ENCODE assay signal across 9 cellular contexts in genomic region chr15:66763186-66764066, GRCh38.
DNase-seq lines count a peak whose midpoint lies in the region; ATAC-seq, FAIRE-seq and TF ChIP-seq lines count a peak whose summit lies in the region.
"Had no signal": no experiment of that assay in that cellular context is flagged by ENCODE, and none has a peak within 500 bp of the region (broad histone marks: within the 10 kb centered on the region; RNA-seq: fewer than 3 reads in every experiment).

No MANE protein-coding gene starts in this region.

- no peaks in the 10 kb centered on the region for H3K27me3 ChIP-seq in BLaER1
- no peaks in the 10 kb centered on the region for H3K27me3 ChIP-seq in psoas muscle (ENCODE audit: insufficient read depth in 3 of 3, low read length in 2 of 3)

- no peaks in the 10 kb centered on the region for H4K20me1 ChIP-seq in BLaER1

- FAIRE-seq in GM12892 (lab: Jason Lieb, UNC) (no peak), RCC 7860 (lab: Jason Lieb, UNC) (no peak)

- peak; percentile 47 to 75 (median 72) for ATAC-seq in psoas muscle

- H3K9ac ChIP-seq in BLaER1: peak overlapping the region; percentile 35

- no peak for TF ChIP-seq CTCF in psoas muscle (IDR thresholded peaks at IDR 0.05)

- no peak for TF ChIP-seq POLR2A in GM12892 (IDR thresholded peaks at IDR 0.05; ENCODE audit: low read depth, low read length)

- peaks cover 66% of the 10 kb centered on the region for H3K4me1 ChIP-seq in BLaER1
- peaks cover 12% of the 10 kb centered on the region for H3K4me1 ChIP-seq in psoas muscle

- WGBS in psoas muscle, 3 donors: 22 to 29% (median 23%) methylated on average over 21 to 23 of the region's 23 CpGs

- DNase-seq in RPMI7951 (ENCODE audit: low read depth): peak; percentile 18
- DNase-seq in cardiac septum (ENCODE audit: low spot score): peak; percentile 93
- DNase-seq in psoas muscle: peak; percentile 82 to 85
- DNase-seq in DMS153 treated with DMSO at 0.1 percent for 48 hours (lab: John Stamatoyannopoulos, UW; ENCODE audit: unreplicated experiment): no peak
- DNase-seq in GM12892 (ENCODE audit: insufficient read length): no peak
- DNase-seq in RCC 7860 (ENCODE audit: low spot score): no peak
- no peak for DNase-seq in COLO668 (lab: John Stamatoyannopoulos, UW; ENCODE audit: unreplicated experiment)

- H3K4me3 ChIP-seq in BLaER1 (peak overlapping the region; percentile 43; the same call in 1 of the 2 replicates), psoas muscle (no peak overlapping the region)

- H3K27ac ChIP-seq in BLaER1 (peak overlapping the region; percentile 79), psoas muscle (no peak overlapping the region)
- H3K27ac ChIP-seq: epithelial cell of prostate had no signal

- intact Hi-C loops in cardiac septum (cut with DNase I) (no loop called here), psoas muscle (cut with DNase I) (no loop called here)

- H3K36me3 ChIP-seq in BLaER1 (no peaks in the 10 kb centered on the region), psoas muscle (ENCODE audit: insufficient read depth in 1 of 2, low read depth in 1 of 2) (no peaks in the 10 kb centered on the region)

- H3K9me3 ChIP-seq in BLaER1 (no peaks in the 10 kb centered on the region), psoas muscle (no peaks in the 10 kb centered on the region)

- H3K4me2 ChIP-seq in BLaER1: peak overlapping the region; percentile 94

Comparison
In these comparisons a context has a peak if more than half of its experiments do, and no peak if none do; other contexts are left out.
1. DNase-seq: peak in RPMI7951 (single experiment), cardiac septum (single experiment) and psoas muscle (2 of 2); none in DMS153 treated with DMSO at 0.1 percent for 48 hours (single experiment), GM12892 (single experiment), RCC 7860 (single experiment) and COLO668 (single experiment).